Comparison of ENCODE assay signal across 8 cellular contexts in genomic region chr19:8514505-8515009, GRCh38. TPM values are rescaled to one million over a fixed set of nuclear protein-coding genes. Genes with fewer than 3 reads are reported as not detected.
A peak's percentile ranks its signal among the peaks of the same experiment; 100 is the strongest.
DNase-seq lines count a peak whose midpoint lies in the region; ATAC-seq and TF ChIP-seq lines count a peak whose summit lies in the region.
"Not testable (repeated sequence)": the region's sequence is repeated elsewhere in the genome, so short reads cannot be mapped to it uniquely, and the experiment has no call there.

No MANE protein-coding gene starts in this region.

- H3K56ac ChIP-seq in IMR-90 (ENCODE audit: extremely low read depth, insufficient read depth, low read length), result not testable (repeated sequence)

- ATAC-seq in IMR-90 (ENCODE audit: low read depth); left lung: not testable (repeated sequence)

- not testable (repeated sequence) for H3K18ac ChIP-seq in IMR-90 (ENCODE audit: low read depth, low read length)

- 0 out of 2 replicates have a peak overlapping the region, but pooled peaks have one; percentile 53 for H2BK120ac ChIP-seq in IMR-90 (ENCODE audit: low read depth, low read length)

- peak overlapping the region; percentile 94; the same call in 1 of the 2 replicates for H3K4ac ChIP-seq in IMR-90 (ENCODE audit: low read depth, low read length)

- H3K4me2 ChIP-seq in BLaER1 treated with 17β-estradiol and CSF1 and Interleukin-3, amounts not matched to agents 10 nM and 100 nM, result peak overlapping the region; percentile 68 to 97 (median 89)
- H3K4me2 ChIP-seq in IMR-90 (ENCODE audit: low read depth, low read length), result not testable (repeated sequence)

- peak overlapping the region; percentile 72 to 99 for H4K8ac ChIP-seq in IMR-90 (ENCODE audit: low read depth in 2 of 2, low read length in 2 of 2)

- H3K27ac ChIP-seq in BLaER1 treated with 17β-estradiol and CSF1 and Interleukin-3, amounts not matched to agents 10 nM and 100 nM, result peak overlapping the region; percentile 95 to 100 (median 99); a peak in 21 of 22 replicates
- H3K27ac ChIP-seq in IMR-90 (ENCODE audit: insufficient read depth, low read length) (peak overlapping the region; percentile 65; the same call in 1 of the 2 replicates), VCaP (peak overlapping the region; percentile 90), left lung (peak overlapping the region; percentile 97 to 99), neutrophil (peak overlapping the region; percentile 98), substantia nigra (ENCODE audit: low read depth, low read length, poor library complexity, severe bottlenecking) (peak overlapping the region; percentile 97)

- not testable (repeated sequence) for H3K9me3 ChIP-seq in BLaER1 treated with 17β-estradiol and CSF1 and Interleukin-3, amounts not matched to agents 10 nM and 100 nM (replicated peaks in 1 of 11); IMR-90 (ENCODE audit: control insufficient read depth, insufficient read depth, low read length); left lung; neutrophil

- H2AFZ ChIP-seq in IMR-90 (replicated peaks; ENCODE audit: low read length, poor library complexity), result not testable (repeated sequence)

- WGBS in IMR-90 (ENCODE audit: extremely low coverage in 2 of 2, insufficient read length in 1 of 2), 2 experiments, result 83% methylated on average over 6 of the region's 21 CpGs; no CpG with 5 or more reads in 1 of the 2 experiments

- H3K27me3 ChIP-seq in BLaER1 treated with 17β-estradiol and CSF1 and Interleukin-3, amounts not matched to agents 10 nM and 100 nM; IMR-90 (ENCODE audit: control insufficient read depth, insufficient read depth, low read length); left lung; neutrophil: not testable (repeated sequence)

- dilution Hi-C loops in IMR-90 (cut with HindIII; ENCODE audit: low sequenced_read_pairs, unreplicated experiment), result not testable (repeated sequence)

- TF ChIP-seq CTCF in IMR-90 (conservative IDR thresholded peaks at IDR 0.05; ENCODE audit: low read depth, low read length); VCaP (conservative IDR thresholded peaks at IDR 0.05); astrocyte of the cerebellum (IDR thresholded peaks at IDR 0.05; ENCODE audit: low read depth, low read length, missing control alignments); epithelial cell of proximal tubule (conservative IDR thresholded peaks at IDR 0.05; ENCODE audit: low read depth, low read length); left lung (IDR thresholded peaks at IDR 0.05); neutrophil (IDR thresholded peaks at IDR 0.05): not testable (repeated sequence)

- DNase-seq in IMR-90; astrocyte of the cerebellum (ENCODE audit: low read depth); epithelial cell of proximal tubule (ENCODE audit: low read depth); left lung; substantia nigra (lab: John Stamatoyannopoulos, UW): not testable (repeated sequence)

- not testable (repeated sequence) for TF ChIP-seq POLR2A in IMR-90 (IDR thresholded peaks at IDR 0.05; ENCODE audit: low read depth, low read length)

- peak overlapping the region; percentile 83 for H2BK5ac ChIP-seq in IMR-90 (ENCODE audit: low read depth, low read length, poor library complexity, severe bottlenecking)

- not testable (repeated sequence) for H2BK20ac ChIP-seq in IMR-90 (ENCODE audit: low read depth, low read length)

- not testable (repeated sequence) for BruUV-seq in IMR-90 (replicated peaks; lab: Mats Ljungman, UMichigan)

- intact Hi-C loops in IMR-90 (cut with micrococcal nuclease); left lung (cut with DNase I): not testable (repeated sequence)

- H3K4me1 ChIP-seq in BLaER1 treated with 17β-estradiol and CSF1 and Interleukin-3, amounts not matched to agents 10 nM and 100 nM, result peaks cover 37 to 75% (median 69%) of the 10 kb centered on the region in 10 experiments
- H3K4me1 ChIP-seq in IMR-90 (ENCODE audit: control insufficient read depth, insufficient read depth, low read length) (peaks cover 11% of the 10 kb centered on the region), left lung (peaks cover 8 to 73% of the 10 kb centered on the region in 2 donors), neutrophil (ENCODE audit: control insufficient read depth in 1 of 2, insufficient read depth in 1 of 2, low read depth in 1 of 2, low read length in 1 of 2) (peaks cover 68 to 74% of the 10 kb centered on the region in 2 experiments)

- H3K9me1 ChIP-seq in IMR-90 (ENCODE audit: insufficient read depth, low read length), result peaks cover 10% of the 10 kb centered on the region

- CTCF ChIA-PET in IMR-90 (lab: Yijun Ruan, JAX), result not testable (repeated sequence)

- peaks cover 0 to 18% (median 0%) of the 10 kb centered on the region in 11 experiments; a peak in 3 of 22 replicates for H4K20me1 ChIP-seq in BLaER1 treated with 17β-estradiol and CSF1 and Interleukin-3, amounts not matched to agents 10 nM and 100 nM
- not testable (repeated sequence) for H4K20me1 ChIP-seq in IMR-90 (ENCODE audit: insufficient read depth, low read length)

- peak overlapping the region; percentile 95 to 100 (median 99) for H3K9ac ChIP-seq in BLaER1 treated with 17β-estradiol and CSF1 and Interleukin-3, amounts not matched to agents 10 nM and 100 nM
- H3K9ac ChIP-seq in IMR-90 (ENCODE audit: low read depth, low read length), result peak overlapping the region; percentile 76; the same call in 1 of the 2 replicates

- not testable (repeated sequence) for H2AK9ac ChIP-seq in IMR-90 (replicated peaks; ENCODE audit: low read depth, low read length, poor library complexity)

- POLR2A ChIA-PET in IMR-90 (lab: Charles Lee; ENCODE audit: unreplicated experiment), result interaction anchor here (1.5 kb wide), 1 partner anchor 10 kb away, joined by 8 read pairs; no protein-coding TSS in a partner anchor

- H3K36me3 ChIP-seq in BLaER1 treated with 17β-estradiol and CSF1 and Interleukin-3, amounts not matched to agents 10 nM and 100 nM, result peaks cover 0 to 36% (median 24%) of the 10 kb centered on the region in 11 experiments; a peak in 21 of 22 replicates
- not testable (repeated sequence) for H3K36me3 ChIP-seq in IMR-90 (ENCODE audit: control insufficient read depth, insufficient read depth, low read length); neutrophil
- peaks cover 0 to 14% of the 10 kb centered on the region in 2 donors for H3K36me3 ChIP-seq in left lung

- H2BK15ac ChIP-seq in IMR-90 (ENCODE audit: low read depth, low read length), result not testable (repeated sequence)

- in situ Hi-C loops in IMR-90 (cut with MboI; ENCODE audit: low sequenced_read_pairs); astrocyte of the cerebellum (cut with HindIII; ENCODE audit: low sequenced_read_pairs): not testable (repeated sequence)

- peak overlapping the region; percentile 62 to 80 (median 71) for H3K4me3 ChIP-seq in BLaER1 treated with 17β-estradiol and CSF1 and Interleukin-3, amounts not matched to agents 10 nM and 100 nM
- H3K4me3 ChIP-seq in IMR-90 (ENCODE audit: insufficient read depth, low read depth, low read length), result not testable (repeated sequence)
- H3K4me3 ChIP-seq in astrocyte of the cerebellum (ENCODE audit: low read depth, low read length) (peak overlapping the region; percentile 58), epithelial cell of proximal tubule (ENCODE audit: low read depth, low read length) (peak overlapping the region; percentile 70), left lung (peak overlapping the region; percentile 56 to 66), neutrophil (ENCODE audit: low read depth in 1 of 2, low read length in 1 of 2) (peak overlapping the region; percentile 78 to 100)

- H3K79me1 ChIP-seq in IMR-90 (ENCODE audit: low read depth in 1 of 2, low read length in 2 of 2), result peaks cover 6 to 17% of the 10 kb centered on the region in 2 experiments; a peak in 3 of 4 replicates

- peak overlapping the region; percentile 73; the same call in 1 of the 2 replicates for H4K91ac ChIP-seq in IMR-90 (ENCODE audit: insufficient read depth, low read depth, low read length)

- H3K23ac ChIP-seq in IMR-90 (ENCODE audit: low read depth, low read length), result not testable (repeated sequence)

- H4K5ac ChIP-seq in IMR-90 (ENCODE audit: low read depth, low read length), result peak overlapping the region; percentile 13; the same call in 1 of the 2 replicates

- not testable (repeated sequence) for TF ChIP-seq RAD21 in IMR-90 (IDR thresholded peaks at IDR 0.05; ENCODE audit: low read length)

- peak overlapping the region; percentile 56 for H2AK5ac ChIP-seq in IMR-90 (ENCODE audit: low read depth, low read length)

- not testable (repeated sequence) for H3K14ac ChIP-seq in IMR-90 (replicated peaks; ENCODE audit: low read depth, low read length)

RNA-seq across cellular contexts. Expression of gene ZNF414, which starts 0.6 kb away (rescaled TPM):
- total RNA-seq in IMR-90 (2012; rRNA removed) (1.1 and 3.2 TPM in 2 replicates), epithelial cell of proximal tubule (10.4 and 12.4 TPM in 2 replicates), left lung (10 to 100 TPM; 15.4 to 19.2 TPM)
- polyA plus RNA-seq in IMR-90 (2012; rRNA removed), result 14.2 and 20.8 TPM in 2 replicates
- polyA plus RNA-seq in IMR-90 (2012; cell fraction: cytosol; rRNA removed), result 28.7 and 38.5 TPM in 2 replicates
- 35.8 and 108 TPM in 2 replicates for polyA plus RNA-seq in IMR-90 (2012; cell fraction: nucleus; rRNA removed; ENCODE audit: low replicate concordance)

RNA-seq across cellular contexts. Expression of gene PRAM1, which starts 12.1 kb away (rescaled TPM):
- not detected in 2 replicates for total RNA-seq in IMR-90 (2012; rRNA removed)
- 0.09 TPM in 2 replicates for polyA plus RNA-seq in IMR-90 (2012; rRNA removed)
- polyA plus RNA-seq in IMR-90 (2012; cell fraction: cytosol; rRNA removed), result 0.02 TPM in 1 of 2 replicates, not detected in the other
- 0.66 and 0.70 TPM in 2 replicates for polyA plus RNA-seq in IMR-90 (2012; cell fraction: nucleus; rRNA removed; ENCODE audit: low replicate concordance)
- not detected in 2 replicates for total RNA-seq in epithelial cell of proximal tubule
- 10 to 100 TPM; 10.7 to 26.8 TPM for total RNA-seq in left lung

Comparison
In these comparisons a context has a peak if more than half of its experiments do, and no peak if none do; other contexts are left out.
1. RNA of gene PRAM1, which starts 12.1 kb away (total RNA-seq): 10.7 to 26.8 TPM in left lung; not detected in IMR-90 and not detected in epithelial cell of proximal tubule; every median in the first group is over 10 times any median in the second.
2. Peak in every context shown above with its lines, with median percentiles within 50 percentile points of each other: H3K27ac ChIP-seq.